ENCODE assay signal across 24 cellular contexts in the genomic region with DNA sequence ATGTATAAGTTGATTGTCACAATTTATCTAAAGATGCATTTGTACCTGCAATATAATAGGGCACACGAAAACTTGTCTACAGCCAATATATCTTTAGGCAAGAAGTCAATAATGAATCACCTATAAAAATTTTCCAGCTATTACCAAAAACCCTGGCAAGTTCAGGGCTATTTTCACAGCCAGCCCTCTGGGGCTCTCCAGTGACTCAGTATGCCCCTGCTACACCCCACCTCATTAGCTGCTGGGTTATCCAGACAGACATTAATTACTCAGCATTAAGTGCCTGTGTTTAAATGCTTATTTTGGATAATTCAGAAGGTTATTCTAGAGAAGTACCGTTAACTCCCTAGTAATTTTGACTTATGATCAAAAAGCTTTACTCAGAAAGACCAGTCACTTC.
"Had no signal": no experiment of that assay in that cellular context is flagged by ENCODE, and none has a peak within 500 bp of the region (broad histone marks: within the 10 kb centered on the region; RNA-seq: fewer than 3 reads in every experiment).

No MANE protein-coding gene starts in this region.

- ATAC-seq: esophagus mucosa; left ventricle myocardium superior; lower lobe of right lung; naive thymus-derived CD8-positive, alpha-beta T cell; right cardiac atrium; stimulated activated effector memory CD8-positive, alpha-beta T cell treated with anti-CD3 and anti-CD28 coated beads, Interleukin-12 subunit alpha, Interleukin-12 subunit beta, amount 100 ng/mL, for 72 hours had no signal

- H3K4me3 ChIP-seq: lower lobe of right lung, prostate gland, sigmoid colon, stomach, thyroid gland, vagina had no signal

- H3K36me3 ChIP-seq: lower lobe of right lung, prostate gland, sigmoid colon, stomach, thyroid gland, vagina had no signal

- H3K4me1 ChIP-seq: lower lobe of right lung, prostate gland, sigmoid colon, stomach, thyroid gland, vagina had no signal

- H3K27me3 ChIP-seq: sigmoid colon, stomach, thyroid gland, vagina had no signal

- H3K27ac ChIP-seq: epithelial cell of prostate, lower lobe of right lung, prostate gland, sigmoid colon, stomach, thyroid gland, vagina had no signal

- H3K9me3 ChIP-seq: prostate gland, thyroid gland, vagina had no signal

- DNase-seq: effector CD8-positive, alpha-beta T cell; endodermal cell; hypothalamus; immature natural killer cell; islet precursor cell; kidney glomerular epithelial cell; left ventricle myocardium superior; lower lobe of right lung; naive thymus-derived CD8-positive, alpha-beta T cell; nephron progenitor cell; nucleus accumbens; right cardiac atrium; sigmoid colon; stimulated activated CD4-positive, alpha-beta T cell treated with anti-CD3 and anti-CD28 coated beads, Interleukin-2, amount 100 ng/mL, for 24 hours; stimulated activated CD4-positive, alpha-beta T cell treated with anti-CD3 and anti-CD28 coated beads, Interleukin-4, amount 100 ng/mL, for 24 hours; stimulated activated naive CD4-positive, alpha-beta T cell treated with Interleukin-2 at 50 U/mL for 16 hours; stomach; thyroid gland; trophoblast cell had no signal
